ENCODE assay signal across 16 cellular contexts in genomic region chr12:70448371-70448770, GRCh38.
DNase-seq lines count a peak whose midpoint lies in the region; ATAC-seq, FAIRE-seq and TF ChIP-seq lines count a peak whose summit lies in the region.
"Had no signal": no experiment of that assay in that cellular context is flagged by ENCODE, and none has a peak within 500 bp of the region (broad histone marks: within the 10 kb centered on the region; RNA-seq: fewer than 3 reads in every experiment).

No MANE protein-coding gene starts in this region.

- no peaks in the 10 kb centered on the region for H3K4me1 ChIP-seq in kidney (ENCODE audit: control insufficient read depth in 1 of 2, insufficient read depth in 1 of 2, low read depth in 1 of 2, low read length in 2 of 2)

- H3K9me3 ChIP-seq in kidney (ENCODE audit: control insufficient read depth in 1 of 2, low read length in 2 of 2) = peaks cover 3 to 18% of the 10 kb centered on the region in 2 donors

- TF ChIP-seq CTCF in retinal pigment epithelial cell (conservative IDR thresholded peaks at IDR 0.05; ENCODE audit: low read depth, low read length) = no peak
- no peak for TF ChIP-seq CTCF in kidney (IDR thresholded peaks at IDR 0.05; ENCODE audit: borderline replicate concordance, extremely low read depth, insufficient read depth)

- H3K9ac ChIP-seq in kidney (ENCODE audit: low read length in 2 of 2) = no peak overlapping the region
- H3K9ac ChIP-seq: KMS-11 had no signal

- peak; percentile 19 for DNase-seq in Daoy (ENCODE audit: low read depth)
- peak; percentile 22 for DNase-seq in HT1080 (ENCODE audit: low read depth)
- DNase-seq in RPMI7951 (ENCODE audit: low read depth) = peak; percentile 64
- DNase-seq in retinal pigment epithelial cell (ENCODE audit: low read depth) = peak; percentile 26
- no peak for DNase-seq in kidney
- no peak for DNase-seq in iPS-NIHi7 (ENCODE audit: extremely low spot score)
- DNase-seq: AML-193, NCI-H187, NCI-H526 treated with DMSO at 0.1 percent for 48 hours, RPMI8226 had no signal

- intact Hi-C loops in kidney (cut with DNase I) = no loop called here

- H3K4me3 ChIP-seq in retinal pigment epithelial cell (ENCODE audit: low read length) (no peak overlapping the region), kidney (ENCODE audit: low read length in 2 of 2) (no peak overlapping the region)
- H3K4me3 ChIP-seq: GM12878, GM23338 had no signal

- no peaks in the 10 kb centered on the region for H3K36me3 ChIP-seq in kidney (ENCODE audit: control insufficient read depth in 1 of 2, insufficient read depth in 2 of 2, low read length in 2 of 2)

- no peak overlapping the region for H3K27ac ChIP-seq in kidney (ENCODE audit: low read depth in 2 of 2, low read length in 2 of 2)
- H3K27ac ChIP-seq: KMS-11 had no signal

- no peak for ATAC-seq in HG03469 (IDR thresholded peaks at IDR 0.05; ENCODE audit: unreplicated experiment)
- ATAC-seq: GM12878, GM23338, HepG2 had no signal

- FAIRE-seq in kidney (lab: Jason Lieb, UNC) = no peak
- FAIRE-seq: G401.6, GM12878, HepG2 had no signal

Comparison
In these comparisons a context has a peak if more than half of its experiments do, and no peak if none do; other contexts are left out.
1. DNase-seq: peak in Daoy (single experiment), HT1080 (single experiment), RPMI7951 (single experiment) and retinal pigment epithelial cell (single experiment); none in kidney (single experiment) and iPS-NIHi7 (single experiment).